In genomic region chr14:76371066-76371465, GRCh38 we compare ENCODE assay signal across 30 cellular contexts. TPM values are rescaled to one million over a fixed set of nuclear protein-coding genes. Genes with fewer than 3 reads are reported as not detected.
"Had no signal": no experiment of that assay in that cellular context is flagged by ENCODE, and none has a peak within 500 bp of the region (broad histone marks: within the 10 kb centered on the region; RNA-seq: fewer than 3 reads in every experiment).

No MANE protein-coding gene starts in this region.

- ATAC-seq: activated CD4-positive, CD25-positive, alpha-beta regulatory T cell treated with anti-CD3 and anti-CD28 coated beads, Interleukin-2, amount 50 U/mL, for 24 hours; activated CD8-positive, alpha-beta T cell treated with anti-CD3 and anti-CD28 coated beads for 36 hours; activated naive CD8-positive, alpha-beta T cell treated with anti-CD3 and anti-CD28 coated beads, Interleukin-2, amount 50 U/mL, for 24 hours; activated T-cell treated with anti-CD3 and anti-CD28 coated beads, Interleukin-2, amount 50 U/mL, for 4 hours; activated T-helper 17 cell treated with anti-CD3 and anti-CD28 coated beads, Interleukin-2, amount 50 U/mL, for 72 hours; body of pancreas; effector memory CD8-positive, alpha-beta T cell; foreskin keratinocyte; gastrocnemius medialis; heart left ventricle had no signal

- H3K36me3 ChIP-seq: adrenal gland, esophagus muscularis mucosa, gastrocnemius medialis, heart left ventricle, WERI-Rb-1 had no signal

- DNase-seq: activated B cell treated with CpG ODN at 0.5 μM for 24 hours; activated CD4-positive, alpha-beta T cell treated with anti-CD3 and anti-CD28 coated beads for 48 hours; activated CD4-positive, alpha-beta T cell treated with anti-CD3 and anti-CD28 coated beads, Interleukin-2, amount 50 U/mL, for 1 hour; activated CD4-positive, alpha-beta T cell treated with anti-CD3 and anti-CD28 coated beads, Interleukin-2, amount 50 U/mL, for 48 hours; activated CD8-positive, alpha-beta memory T cell treated with anti-CD3 and anti-CD28 coated beads for 24 hours; activated CD8-positive, alpha-beta T cell treated with anti-CD3 and anti-CD28 coated beads for 36 hours; activated effector memory CD4-positive, alpha-beta T cell treated with Interleukin-2 at 50 U/mL for 16 hours; activated naive CD4-positive, alpha-beta T cell treated with anti-CD3 and anti-CD28 coated beads for 36 hours; activated naive CD8-positive, alpha-beta T cell treated with anti-CD3 and anti-CD28 coated beads for 36 hours; activated naive CD8-positive, alpha-beta T cell treated with anti-CD3 and anti-CD28 coated beads, Interleukin-2, amount 50 U/mL, for 24 hours; activated T-cell treated with anti-CD3 and anti-CD28 coated beads, Interleukin-2, amount 50 U/mL, for 4 hours; adrenal gland; amygdala; aorta; body of pancreas; caudate nucleus; cortex of kidney; dermis blood vessel endothelial cell; effector CD4-positive, alpha-beta T cell; effector memory CD8-positive, alpha-beta T cell; erythroblast; foreskin keratinocyte; gastrocnemius medialis; glutamatergic neuron; heart left ventricle; T1000; WERI-Rb-1 had no signal

- H3K27ac ChIP-seq: adrenal gland, body of pancreas, esophagus muscularis mucosa, foreskin keratinocyte, gastrocnemius medialis, heart left ventricle, WERI-Rb-1 had no signal

- H3K27me3 ChIP-seq: body of pancreas had no signal

- H3K4me1 ChIP-seq: foreskin keratinocyte, gastrocnemius medialis had no signal

- H3K4me3 ChIP-seq: adrenal gland, body of pancreas, esophagus muscularis mucosa, gastrocnemius medialis, heart left ventricle had no signal

- H3K9me3 ChIP-seq: adrenal gland, body of pancreas, esophagus muscularis mucosa, gastrocnemius medialis, heart left ventricle had no signal

RNA-seq across cellular contexts. Expression of gene ESRRB, which starts 4.9 kb away (rescaled TPM):
- total RNA-seq: activated naive CD4-positive, alpha-beta T cell treated with anti-CD3 and anti-CD28 coated beads for 36 hours; activated naive CD8-positive, alpha-beta T cell treated with anti-CD3 and anti-CD28 coated beads for 36 hours; body of pancreas; dermis blood vessel endothelial cell; foreskin keratinocyte had no signal
- polyA plus RNA-seq: foreskin keratinocyte had no signal
